Comparison of ENCODE assay signal across 9 cellular contexts in genomic region chr4:1201851-1202525, GRCh38. TPM values are rescaled to one million over a fixed set of nuclear protein-coding genes. Genes with fewer than 3 reads are reported as not detected.
DNase-seq lines count a peak whose midpoint lies in the region; ATAC-seq, FAIRE-seq and TF ChIP-seq lines count a peak whose summit lies in the region.
"Had no signal": no experiment of that assay in that cellular context is flagged by ENCODE, and none has a peak within 500 bp of the region (broad histone marks: within the 10 kb centered on the region; RNA-seq: fewer than 3 reads in every experiment).

No MANE protein-coding gene starts in this region.

- peak; percentile 31 for ATAC-seq in GM19467 (IDR thresholded peaks at IDR 0.05; ENCODE audit: unreplicated experiment)

- peak; percentile 88 to 97 for DNase-seq in NOMO-1 (lab: John Stamatoyannopoulos, UW; ENCODE audit: unreplicated experiment in 2 of 2)
- DNase-seq in activated effector memory CD4-positive, alpha-beta T cell treated with Interleukin-2 at 50 U/mL for 16 hours, result peak; percentile 80
- DNase-seq in kidney, result peak; percentile 89
- peak; percentile 16 to 71 (median 62) for DNase-seq in stimulated activated CD4-positive, alpha-beta T cell treated with anti-CD3 and anti-CD28 coated beads, TNF-alpha, amount 100 ng/mL, for 24 hours (ENCODE audit: low read depth in 3 of 3)
- no peak for DNase-seq in DMS79 treated with DMSO at 0.1 percent for 48 hours (lab: John Stamatoyannopoulos, UW)
- DNase-seq in dedifferentiated amniotic fluid mesenchymal stem cell (ENCODE audit: extremely low spot score), result no peak
- no peak for DNase-seq in NCI-H69 (lab: John Stamatoyannopoulos, UW)

- H3K9me3 ChIP-seq in kidney (ENCODE audit: control insufficient read depth in 1 of 2, low read length in 2 of 2), result no peaks in the 10 kb centered on the region
- H3K9me3 ChIP-seq: SJCRH30 had no signal

- FAIRE-seq in kidney (lab: Jason Lieb, UNC), result no peak

- peaks cover 3 to 12% of the 10 kb centered on the region in 2 donors for H3K4me1 ChIP-seq in kidney (ENCODE audit: control insufficient read depth in 1 of 2, insufficient read depth in 1 of 2, low read depth in 1 of 2, low read length in 2 of 2)

- intact Hi-C loops in kidney (cut with DNase I), result no loop called here

- H3K4me3 ChIP-seq in kidney (ENCODE audit: low read length in 2 of 2), result no peak overlapping the region

- peak overlapping the region; percentile 23 to 57 for H3K27ac ChIP-seq in kidney (ENCODE audit: low read depth in 2 of 2, low read length in 2 of 2)

- TF ChIP-seq CTCF in kidney (IDR thresholded peaks at IDR 0.05; ENCODE audit: borderline replicate concordance, extremely low read depth, insufficient read depth), result no peak

- no peaks in the 10 kb centered on the region for H3K36me3 ChIP-seq in kidney (ENCODE audit: control insufficient read depth in 1 of 2, insufficient read depth in 2 of 2, low read length in 2 of 2)
- H3K36me3 ChIP-seq: SJCRH30 had no signal

- H3K9ac ChIP-seq in kidney (ENCODE audit: low read length in 2 of 2), result no peak overlapping the region

RNA-seq across cellular contexts. Expression of gene SPON2, which starts 29.6 kb away (rescaled TPM):
- 116 TPM for total RNA-seq in kidney
- polyA plus RNA-seq in kidney (ENCODE audit: insufficient read depth, low read depth, low replicate concordance), result 16.7 TPM

RNA-seq across cellular contexts. Expression of gene CTBP1, which starts 46.9 kb away (rescaled TPM):
- total RNA-seq in kidney, result 170 TPM
- 96.1 TPM for polyA plus RNA-seq in kidney (ENCODE audit: insufficient read depth, low read depth, low replicate concordance)

Comparison
In these comparisons a context has a peak if more than half of its experiments do, and no peak if none do; other contexts are left out.
1. DNase-seq: peak in NOMO-1 (2 of 2), activated effector memory CD4-positive, alpha-beta T cell treated with Interleukin-2 at 50 U/mL for 16 hours (single experiment), kidney (single experiment) and stimulated activated CD4-positive, alpha-beta T cell treated with anti-CD3 and anti-CD28 coated beads, TNF-alpha, amount 100 ng/mL, for 24 hours (3 of 3); none in DMS79 treated with DMSO at 0.1 percent for 48 hours (single experiment), dedifferentiated amniotic fluid mesenchymal stem cell (single experiment) and NCI-H69 (single experiment).